In the genomic region with DNA sequence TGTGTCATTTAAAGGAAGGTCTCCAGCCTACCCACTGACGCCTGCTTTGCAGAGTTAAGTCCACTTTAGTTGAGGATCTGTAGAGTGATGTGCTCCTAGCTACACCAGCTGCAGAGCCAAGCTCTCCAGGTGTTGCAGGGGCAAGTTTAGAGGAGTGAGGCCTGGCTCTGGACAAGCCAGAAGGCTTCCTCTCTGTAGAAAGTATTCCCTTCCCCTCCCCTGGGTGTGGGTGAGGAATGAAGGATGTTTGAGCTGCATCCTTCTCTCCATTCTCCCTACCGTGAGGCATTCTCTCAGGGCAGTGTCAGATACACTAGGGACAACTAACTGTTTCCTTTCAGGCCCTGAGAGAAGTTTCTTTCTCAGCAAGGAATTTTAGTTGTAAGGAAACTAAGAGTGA, we compare ENCODE assay signal across 9 cellular contexts.
DNase-seq lines count a peak whose midpoint lies in the region; ATAC-seq and TF ChIP-seq lines count a peak whose summit lies in the region.
"Had no signal": no experiment of that assay in that cellular context is flagged by ENCODE, and none has a peak within 500 bp of the region (broad histone marks: within the 10 kb centered on the region; RNA-seq: fewer than 3 reads in every experiment).

No MANE protein-coding gene starts in this region.

- H3K4me1 ChIP-seq in CD4-positive, CD25-positive, alpha-beta regulatory T cell (ENCODE audit: control insufficient read depth, insufficient read depth, low read length, poor library complexity, severe bottlenecking) = peaks cover 64% of the 10 kb centered on the region
- H3K4me1 ChIP-seq in Karpas-422 (ENCODE audit: low read length) (peaks cover 65% of the 10 kb centered on the region), esophagus muscularis mucosa (peaks cover 14 to 23% (median 19%) of the 10 kb centered on the region in 4 donors)

- no peaks in the 10 kb centered on the region for H3K9me2 ChIP-seq in Karpas-422 (replicated peaks; ENCODE audit: insufficient read depth, low read length)

- WGBS in esophagus muscularis mucosa = 57% methylated on average over 2 of the region's 2 CpGs

- H3K36me3 Mint-ChIP-seq in CD4-positive, CD25-positive, alpha-beta regulatory T cell = peaks cover 46% of the 10 kb centered on the region
- H3K36me3 Mint-ChIP-seq in osteocyte (ENCODE audit: unreplicated experiment) = peaks cover 22% of the 10 kb centered on the region
- peaks cover 13% of the 10 kb centered on the region for H3K36me3 Mint-ChIP-seq in natural killer cell treated with Interleukin-12 subunit alpha and Interleukin-12 subunit beta and Interleukin-15 and Interleukin-18, amount 100 ng/mL, for 72 hours

- no peaks in the 10 kb centered on the region for H3K27me3 Mint-ChIP-seq in CD4-positive, CD25-positive, alpha-beta regulatory T cell
- no peaks in the 10 kb centered on the region for H3K27me3 Mint-ChIP-seq in osteocyte (ENCODE audit: unreplicated experiment)
- H3K27me3 Mint-ChIP-seq in natural killer cell treated with Interleukin-12 subunit alpha and Interleukin-12 subunit beta and Interleukin-15 and Interleukin-18, amount 100 ng/mL, for 72 hours = no peaks in the 10 kb centered on the region

- H3K4me3 Mint-ChIP-seq in CD4-positive, CD25-positive, alpha-beta regulatory T cell = peak overlapping the region in 3 of 4 donors; percentile 13 to 68 (median 50)
- H3K4me3 Mint-ChIP-seq in osteocyte (ENCODE audit: unreplicated experiment) = peak overlapping the region; percentile 7
- H3K4me3 Mint-ChIP-seq in natural killer cell treated with Interleukin-12 subunit alpha and Interleukin-12 subunit beta and Interleukin-15 and Interleukin-18, amount 100 ng/mL, for 72 hours = no peak overlapping the region

- no peak for ATAC-seq in CD4-positive, CD25-positive, alpha-beta regulatory T cell (ENCODE audit: low read depth in 2 of 2)
- no peak for ATAC-seq in natural killer cell treated with Interleukin-12 subunit alpha and Interleukin-12 subunit beta and Interleukin-15 and Interleukin-18, amount 100 ng/mL, for 72 hours
- ATAC-seq in GM21381 (IDR thresholded peaks at IDR 0.05; ENCODE audit: unreplicated experiment) = no peak
- ATAC-seq: psoas muscle had no signal

- DNase-seq in CD4-positive, CD25-positive, alpha-beta regulatory T cell = no peak
- no peak for DNase-seq in Karpas-422
- DNase-seq in esophagus muscularis mucosa (ENCODE audit: extremely low spot score) = no peak
- no peak for DNase-seq in osteocyte (ENCODE audit: extremely low spot score, unreplicated experiment)
- DNase-seq in natural killer cell treated with Interleukin-12 subunit alpha and Interleukin-12 subunit beta and Interleukin-15 and Interleukin-18, amount 100 ng/mL, for 72 hours (ENCODE audit: low spot score) = no peak
- no peak for DNase-seq in DMS53 (lab: John Stamatoyannopoulos, UW)
- no peak for DNase-seq in activated naive CD4-positive, alpha-beta T cell treated with Interleukin-2 at 50 U/mL for 16 hours
- DNase-seq: psoas muscle had no signal

- peak overlapping the region; percentile 24 for H3K27ac ChIP-seq in CD4-positive, CD25-positive, alpha-beta regulatory T cell (ENCODE audit: insufficient read depth, low read length, poor library complexity, severe bottlenecking)
- H3K27ac ChIP-seq in Karpas-422 (ENCODE audit: low read length) (0 out of 2 replicates have a peak overlapping the region, but pooled peaks have one; percentile 5), esophagus muscularis mucosa (replicated peaks in 1 of 4) (peak overlapping the region in 3 of 4 donors; percentile 15 to 53 (median 27))
- H3K27ac ChIP-seq: psoas muscle had no signal

- no peak for TF ChIP-seq CTCF in esophagus muscularis mucosa (IDR thresholded peaks at IDR 0.05)
- no peak for TF ChIP-seq CTCF in osteocyte (IDR thresholded peaks at IDR 0.05)

- H3K9me3 Mint-ChIP-seq in CD4-positive, CD25-positive, alpha-beta regulatory T cell = peaks cover 0 to 2% (median 0%) of the 10 kb centered on the region in 7 donors
- H3K9me3 Mint-ChIP-seq in osteocyte (ENCODE audit: unreplicated experiment) = no peaks in the 10 kb centered on the region
- H3K9me3 Mint-ChIP-seq in natural killer cell treated with Interleukin-12 subunit alpha and Interleukin-12 subunit beta and Interleukin-15 and Interleukin-18, amount 100 ng/mL, for 72 hours = no peaks in the 10 kb centered on the region

- no peaks in the 10 kb centered on the region for H3K9me3 ChIP-seq in CD4-positive, CD25-positive, alpha-beta regulatory T cell (ENCODE audit: control insufficient read depth in 2 of 2, low read length in 2 of 2)
- H3K9me3 ChIP-seq in Karpas-422 (ENCODE audit: low read length) (no peaks in the 10 kb centered on the region), esophagus muscularis mucosa (no peaks in the 10 kb centered on the region)
- H3K9me3 ChIP-seq: psoas muscle had no signal

- intact Hi-C loops in esophagus muscularis mucosa (cut with DNase I) = no loop called here

- H3K9ac ChIP-seq in Karpas-422 (ENCODE audit: low read length) = no peak overlapping the region

- peaks cover 26% of the 10 kb centered on the region for H3K36me3 ChIP-seq in CD4-positive, CD25-positive, alpha-beta regulatory T cell (ENCODE audit: control insufficient read depth, insufficient read depth, low read length)
- H3K36me3 ChIP-seq in Karpas-422 (ENCODE audit: insufficient read depth, low read length) (peaks cover 7% of the 10 kb centered on the region; the same call in 1 of the 2 replicates), esophagus muscularis mucosa (peaks cover 0 to 10% (median 3%) of the 10 kb centered on the region in 4 donors)

- no peak for TF ChIP-seq EP300 in esophagus muscularis mucosa (IDR thresholded peaks at IDR 0.05)

- peaks cover 43 to 87% (median 67%) of the 10 kb centered on the region in 4 donors for H3K4me1 Mint-ChIP-seq in CD4-positive, CD25-positive, alpha-beta regulatory T cell
- peaks cover 33% of the 10 kb centered on the region for H3K4me1 Mint-ChIP-seq in osteocyte (ENCODE audit: unreplicated experiment)
- H3K4me1 Mint-ChIP-seq in natural killer cell treated with Interleukin-12 subunit alpha and Interleukin-12 subunit beta and Interleukin-15 and Interleukin-18, amount 100 ng/mL, for 72 hours (ENCODE audit: low read depth in 2 of 2) = peaks cover 46 to 50% of the 10 kb centered on the region in 2 donors

- H2AFZ ChIP-seq in Karpas-422 (ENCODE audit: low read length) = no peak overlapping the region

- H3K4me3 ChIP-seq in CD4-positive, CD25-positive, alpha-beta regulatory T cell (ENCODE audit: low read depth, low read length) = no peak overlapping the region
- H3K4me3 ChIP-seq in Karpas-422 (ENCODE audit: low read length) (no peak overlapping the region), esophagus muscularis mucosa (no peak overlapping the region)
- H3K4me3 ChIP-seq: psoas muscle had no signal

- no peak for TF ChIP-seq POLR2A in esophagus muscularis mucosa (IDR thresholded peaks at IDR 0.05; ENCODE audit: low read depth)

- H3K4me2 ChIP-seq in Karpas-422 (ENCODE audit: low read depth, low read length, poor library complexity, severe bottlenecking) = no peak overlapping the region

- peaks cover 69% of the 10 kb centered on the region for H3K79me2 ChIP-seq in Karpas-422 (ENCODE audit: low read length)

- H3K27ac Mint-ChIP-seq in CD4-positive, CD25-positive, alpha-beta regulatory T cell = peak overlapping the region in 2 of 3 donors; percentile 57 to 79
- H3K27ac Mint-ChIP-seq in osteocyte (ENCODE audit: unreplicated experiment) = peak overlapping the region; percentile 94
- peak overlapping the region in 1 of 2 donors; percentile 58 for H3K27ac Mint-ChIP-seq in natural killer cell treated with Interleukin-12 subunit alpha and Interleukin-12 subunit beta and Interleukin-15 and Interleukin-18, amount 100 ng/mL, for 72 hours

- no peaks in the 10 kb centered on the region for H4K20me1 ChIP-seq in Karpas-422 (ENCODE audit: insufficient read depth, low read depth, low read length)

- H3K27me3 ChIP-seq in CD4-positive, CD25-positive, alpha-beta regulatory T cell (ENCODE audit: control insufficient read depth, insufficient read depth, low read length) = no peaks in the 10 kb centered on the region
- H3K27me3 ChIP-seq in Karpas-422 (ENCODE audit: low read length) = no peaks in the 10 kb centered on the region
- no peaks in the 10 kb centered on the region for H3K27me3 ChIP-seq in esophagus muscularis mucosa
